ENCODE assay signal across 8 cellular contexts in the genomic region with DNA sequence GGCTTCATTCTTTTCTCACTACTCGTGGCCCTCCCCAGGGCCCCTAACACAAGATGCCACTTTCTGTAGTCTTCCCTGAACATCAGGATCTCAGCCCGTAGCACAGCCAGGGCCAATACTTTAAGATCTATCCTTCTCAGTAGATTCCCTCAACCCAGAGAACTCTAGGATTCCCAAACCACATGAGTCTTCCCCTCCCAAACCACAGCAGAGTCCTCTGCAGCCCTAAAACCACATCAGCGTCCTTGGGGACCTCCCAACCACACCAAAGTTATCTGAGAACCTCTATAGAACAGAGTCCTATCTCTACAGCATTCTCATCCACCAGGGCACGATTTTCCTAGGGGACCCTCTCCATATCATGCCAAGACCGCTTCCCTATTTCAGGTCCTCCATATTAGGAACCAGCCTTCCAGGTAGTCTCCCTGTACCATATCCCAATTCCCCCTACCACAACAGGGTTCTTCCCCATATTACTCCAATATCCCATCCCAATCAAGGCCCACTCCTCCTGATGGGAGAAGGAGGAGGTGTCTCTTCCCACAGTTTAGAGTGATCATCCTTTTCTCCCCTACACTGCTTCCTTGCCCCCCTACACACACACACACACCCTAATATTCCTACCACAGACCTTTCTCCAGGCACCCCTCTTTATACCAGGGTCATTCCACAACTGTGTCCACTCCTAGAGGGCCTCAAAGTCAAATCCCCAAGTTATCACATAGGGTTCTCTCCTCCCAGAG. TPM values are rescaled to one million over a fixed set of nuclear protein-coding genes. Genes with fewer than 3 reads are reported as not detected.
DNase-seq lines count a peak whose midpoint lies in the region; ATAC-seq lines count a peak whose summit lies in the region.

No MANE protein-coding gene starts in this region.

- no peaks in the 10 kb centered on the region for H3K27me3 ChIP-seq in HUES64 (ENCODE audit: insufficient read depth, low read length)
- H3K27me3 ChIP-seq in iPS-18a (ENCODE audit: control insufficient read depth, insufficient read depth, low read length), result no peaks in the 10 kb centered on the region

- peak overlapping the region; percentile 89 for H3K9ac ChIP-seq in HUES64 (ENCODE audit: low read depth, low read length)
- H3K9ac ChIP-seq in iPS-18a (ENCODE audit: low read length), result peak overlapping the region; percentile 90

- H3K36me3 ChIP-seq in HUES64 (ENCODE audit: insufficient read depth, low read length) (peaks cover 70% of the 10 kb centered on the region), iPS-18a (ENCODE audit: control insufficient read depth, low read depth, low read length) (peaks cover 53% of the 10 kb centered on the region)

- no peaks in the 10 kb centered on the region for H3K9me3 ChIP-seq in HUES64 (ENCODE audit: insufficient read depth, low read depth, low read length)
- H3K9me3 ChIP-seq in iPS-18a (ENCODE audit: control insufficient read depth, low read depth, low read length), result no peaks in the 10 kb centered on the region

- H3K4me3 Mint-ChIP-seq in activated naive CD8-positive, alpha-beta T cell treated with anti-CD3 and anti-CD28 coated beads for 36 hours, result peak overlapping the region; percentile 23
- peak overlapping the region; percentile 69 for H3K4me3 Mint-ChIP-seq in stimulated activated memory B cell treated with anti-CD40 and anti-IgM and Interleukin-4, amounts not matched to agents 10 μg/mL and 1 μg/mL and 100 μg/mL, for 72 hours

- ATAC-seq in stimulated activated memory B cell treated with anti-CD40 and anti-IgM and Interleukin-4, amounts not matched to agents 10 μg/mL and 1 μg/mL and 100 μg/mL, for 72 hours, result no peak
- no peak for ATAC-seq in GM19397 (IDR thresholded peaks at IDR 0.05; ENCODE audit: unreplicated experiment)

- peak overlapping the region; percentile 49 for H3K27ac Mint-ChIP-seq in activated naive CD8-positive, alpha-beta T cell treated with anti-CD3 and anti-CD28 coated beads for 36 hours
- H3K27ac Mint-ChIP-seq in stimulated activated memory B cell treated with anti-CD40 and anti-IgM and Interleukin-4, amounts not matched to agents 10 μg/mL and 1 μg/mL and 100 μg/mL, for 72 hours, result peak overlapping the region; percentile 71

- no peaks in the 10 kb centered on the region for H3K9me3 Mint-ChIP-seq in activated naive CD8-positive, alpha-beta T cell treated with anti-CD3 and anti-CD28 coated beads for 36 hours
- no peaks in the 10 kb centered on the region for H3K9me3 Mint-ChIP-seq in stimulated activated memory B cell treated with anti-CD40 and anti-IgM and Interleukin-4, amounts not matched to agents 10 μg/mL and 1 μg/mL and 100 μg/mL, for 72 hours

- no peaks in the 10 kb centered on the region for H3K27me3 Mint-ChIP-seq in activated naive CD8-positive, alpha-beta T cell treated with anti-CD3 and anti-CD28 coated beads for 36 hours
- no peaks in the 10 kb centered on the region for H3K27me3 Mint-ChIP-seq in stimulated activated memory B cell treated with anti-CD40 and anti-IgM and Interleukin-4, amounts not matched to agents 10 μg/mL and 1 μg/mL and 100 μg/mL, for 72 hours

- no peak for DNase-seq in activated naive CD8-positive, alpha-beta T cell treated with anti-CD3 and anti-CD28 coated beads for 36 hours
- DNase-seq in EL (no peak), HuH-7 (ENCODE audit: low spot score) (no peak), KG1 (lab: John Stamatoyannopoulos, UW) (no peak)

- H3K4me1 Mint-ChIP-seq in activated naive CD8-positive, alpha-beta T cell treated with anti-CD3 and anti-CD28 coated beads for 36 hours, result peaks cover 32% of the 10 kb centered on the region
- peaks cover 44% of the 10 kb centered on the region for H3K4me1 Mint-ChIP-seq in stimulated activated memory B cell treated with anti-CD40 and anti-IgM and Interleukin-4, amounts not matched to agents 10 μg/mL and 1 μg/mL and 100 μg/mL, for 72 hours

- peaks cover 54% of the 10 kb centered on the region for H3K36me3 Mint-ChIP-seq in activated naive CD8-positive, alpha-beta T cell treated with anti-CD3 and anti-CD28 coated beads for 36 hours
- peaks cover 51% of the 10 kb centered on the region for H3K36me3 Mint-ChIP-seq in stimulated activated memory B cell treated with anti-CD40 and anti-IgM and Interleukin-4, amounts not matched to agents 10 μg/mL and 1 μg/mL and 100 μg/mL, for 72 hours

- 88% methylated on average over 5 of the region's 5 CpGs for WGBS in HUES64

- H3K27ac ChIP-seq in HUES64 (ENCODE audit: low read depth, low read length), result peak overlapping the region; percentile 34; the same call in 1 of the 2 replicates
- peak overlapping the region; percentile 25 for H3K27ac ChIP-seq in iPS-18a (ENCODE audit: low read length)

- H3K4me3 ChIP-seq in HUES64 (ENCODE audit: low read length), result peak overlapping the region; percentile 82
- H3K4me3 ChIP-seq in iPS-18a (ENCODE audit: low read length), result peak overlapping the region; percentile 86

- H3K4me1 ChIP-seq in HUES64 (ENCODE audit: insufficient read depth, low read length) (peaks cover 6% of the 10 kb centered on the region), iPS-18a (ENCODE audit: control insufficient read depth, low read depth, low read length) (peaks cover 9% of the 10 kb centered on the region)

RNA-seq across cellular contexts. Expression of gene DYRK1B, which starts 1.4 kb away (rescaled TPM):
- polyA plus RNA-seq in HUES64 (2013, experiment 1 of 2), result 9.5 TPM
- polyA plus RNA-seq in HUES64 (2013, experiment 2 of 2), result 12.9 TPM
- total RNA-seq in activated naive CD8-positive, alpha-beta T cell treated with anti-CD3 and anti-CD28 coated beads for 36 hours, result 1 to 10 TPM; 3.8 to 4.9 TPM

RNA-seq across cellular contexts. Expression of gene FBL, which starts 13.7 kb away (rescaled TPM):
- 368 TPM for polyA plus RNA-seq in HUES64 (2013, experiment 1 of 2)
- 378 TPM for polyA plus RNA-seq in HUES64 (2013, experiment 2 of 2)
- total RNA-seq in activated naive CD8-positive, alpha-beta T cell treated with anti-CD3 and anti-CD28 coated beads for 36 hours, result 100 to 1,000 TPM; 925 to 936 TPM

RNA-seq across cellular contexts. Expression of gene LEUTX, which starts 53.9 kb away (rescaled TPM):
- not detected for polyA plus RNA-seq in HUES64 (2013, experiment 1 of 2)
- not detected for polyA plus RNA-seq in HUES64 (2013, experiment 2 of 2)
- total RNA-seq in activated naive CD8-positive, alpha-beta T cell treated with anti-CD3 and anti-CD28 coated beads for 36 hours, result not detected
